2 cellular contexts compared by ENCODE assay signal in genomic region chr4:145703850-145704528, GRCh38.
TF ChIP-seq lines count a peak whose summit lies in the region.

No MANE protein-coding gene starts in this region.

TF ChIP-seq in GM23338, 12 proteins besides CTCF, POLR2A, EP300 and RAD21:
- no peak for TF ChIP-seq EZH2phosphoT487 (IDR thresholded peaks at IDR 0.05; ENCODE audit: unreplicated experiment)
- no peak for TF ChIP-seq CREB1 (CRISPR knock-in tag; IDR thresholded peaks at IDR 0.05; ENCODE audit: low read depth)
- TF ChIP-seq EZH2 (IDR thresholded peaks at IDR 0.05; ENCODE audit: low read depth, unreplicated experiment): no peak
- no peak for TF ChIP-seq ZNF462 (CRISPR knock-in tag; IDR thresholded peaks at IDR 0.05)
- TF ChIP-seq STAT1 (IDR thresholded peaks at IDR 0.05; ENCODE audit: unreplicated experiment): no peak
- TF ChIP-seq ETS1 (IDR thresholded peaks at IDR 0.05): no peak
- TF ChIP-seq JUNB (IDR thresholded peaks at IDR 0.05; ENCODE audit: unreplicated experiment): no peak
- TF ChIP-seq POLR2AphosphoS5 (IDR thresholded peaks at IDR 0.05; ENCODE audit: low read depth): peak; percentile 36; the same call in 1 of the 2 replicates
- peak; percentile 64 for TF ChIP-seq NANOG (IDR thresholded peaks at IDR 0.05; ENCODE audit: borderline replicate concordance)
- TF ChIP-seq ZNF331 (CRISPR knock-in tag; IDR thresholded peaks at IDR 0.05; ENCODE audit: low read depth): no peak

TF ChIP-seq in HEK293T, 16 proteins besides CTCF, POLR2A, EP300 and RAD21:
- TF ChIP-seq HDGF (IDR thresholded peaks at IDR 0.05; ENCODE audit: borderline replicate concordance): no peak
- no peak for TF ChIP-seq FOXM1 (IDR thresholded peaks at IDR 0.05; ENCODE audit: borderline replicate concordance)
- TF ChIP-seq ELF4 (IDR thresholded peaks at IDR 0.05): no peak
- TF ChIP-seq SUZ12 (IDR thresholded peaks at IDR 0.05): no peak
- no peak for TF ChIP-seq NFRKB (IDR thresholded peaks at IDR 0.05)
- TF ChIP-seq L3MBTL2 (conservative IDR thresholded peaks at IDR 0.05): no peak
- TF ChIP-seq ZNF384 (IDR thresholded peaks at IDR 0.05): no peak
- no peak for TF ChIP-seq FOXA1 (IDR thresholded peaks at IDR 0.05)
- no peak for TF ChIP-seq SP1 (IDR thresholded peaks at IDR 0.05)
- TF ChIP-seq PKNOX1 (IDR thresholded peaks at IDR 0.05): no peak
- TF ChIP-seq ARNT (IDR thresholded peaks at IDR 0.05): no peak
- no peak for TF ChIP-seq CTBP1 (IDR thresholded peaks at IDR 0.05; ENCODE audit: borderline replicate concordance)
- no peak for TF ChIP-seq BHLHE40 (IDR thresholded peaks at IDR 0.05; ENCODE audit: borderline replicate concordance)
- TF ChIP-seq LEF1 (IDR thresholded peaks at IDR 0.05; ENCODE audit: borderline replicate concordance): no peak
- no peak for TF ChIP-seq TARDBP (IDR thresholded peaks at IDR 0.05)
- no peak for TF ChIP-seq FOXK2 (IDR thresholded peaks at IDR 0.05)
TF ChIP-seq in HEK293T: peak in this region for 0.
